ENCODE assay signal across 1 cellular context in the genomic region with DNA sequence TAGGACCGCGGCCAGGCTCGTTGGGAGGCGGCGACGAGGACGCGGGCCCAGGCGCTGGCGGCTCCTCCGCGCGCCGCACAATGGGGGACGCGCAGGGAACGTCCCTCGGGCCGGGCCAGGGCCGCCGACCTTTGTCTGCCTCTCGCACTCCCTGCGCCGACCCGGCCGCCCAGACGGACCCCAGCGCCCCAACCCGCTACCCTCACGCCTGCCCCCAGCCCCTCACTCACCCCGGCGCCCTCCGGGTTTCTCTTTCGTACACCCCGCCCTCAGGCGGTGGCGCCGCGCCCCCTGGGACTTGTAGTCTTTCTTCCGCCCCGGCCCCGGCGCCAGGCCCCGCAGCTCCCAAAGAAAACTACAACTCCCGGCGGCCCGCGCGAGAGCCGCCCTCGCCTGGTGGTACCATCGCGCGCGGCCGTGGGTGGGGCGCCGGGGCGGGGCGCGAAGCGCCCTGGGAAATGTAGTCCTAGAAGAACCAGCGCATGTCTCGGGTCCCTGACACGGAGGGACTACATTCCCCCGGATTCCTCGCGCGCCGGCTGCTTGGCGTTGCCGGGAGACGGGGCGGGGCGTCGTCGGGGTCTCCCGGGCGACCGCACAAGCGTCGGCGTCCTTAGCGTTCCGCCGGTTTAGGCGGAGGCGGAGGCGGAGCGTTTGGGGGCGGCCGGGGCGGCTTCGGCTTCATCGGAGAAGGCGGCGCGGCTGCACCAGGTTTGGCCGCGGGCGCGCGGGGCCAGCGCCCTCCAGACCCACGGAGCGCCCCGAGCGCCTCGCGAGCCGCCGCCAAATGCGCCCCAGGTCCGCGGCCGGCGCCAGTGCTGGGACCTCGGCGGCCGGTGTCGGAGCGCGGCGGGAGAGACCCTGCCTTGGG.
TF ChIP-seq lines count a peak whose summit lies in the region.

A gene (minus strand): TSS at position 260 of the 871 bp plus-strand sequence. CDS start 24,546 bp downstream, outside the sequence.

TF ChIP-seq in K562, 482 proteins besides CTCF, POLR2A, EP300 and RAD21 (continued from another document and continues in another):
- TF ChIP-seq, protein P1, sequence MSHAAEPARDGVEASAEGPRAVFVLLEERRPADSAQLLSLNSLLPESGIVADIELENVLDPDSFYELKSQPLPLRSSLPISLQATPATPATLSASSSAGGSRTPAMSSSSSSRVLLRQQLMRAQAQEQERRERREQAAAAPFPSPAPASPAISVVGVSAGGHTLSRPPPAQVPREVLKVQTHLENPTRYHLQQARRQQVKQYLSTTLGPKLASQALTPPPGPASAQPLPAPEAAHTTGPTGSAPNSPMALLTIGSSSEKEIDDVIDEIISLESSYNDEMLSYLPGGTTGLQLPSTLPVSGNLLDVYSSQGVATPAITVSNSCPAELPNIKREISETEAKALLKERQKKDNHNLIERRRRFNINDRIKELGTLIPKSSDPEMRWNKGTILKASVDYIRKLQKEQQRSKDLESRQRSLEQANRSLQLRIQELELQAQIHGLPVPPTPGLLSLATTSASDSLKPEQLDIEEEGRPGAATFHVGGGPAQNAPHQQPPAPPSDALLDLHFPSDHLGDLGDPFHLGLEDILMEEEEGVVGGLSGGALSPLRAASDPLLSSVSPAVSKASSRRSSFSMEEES (CRISPR knock-in tag; IDR thresholded peaks at IDR 0.05), result no peak
- TF ChIP-seq, protein P2, sequence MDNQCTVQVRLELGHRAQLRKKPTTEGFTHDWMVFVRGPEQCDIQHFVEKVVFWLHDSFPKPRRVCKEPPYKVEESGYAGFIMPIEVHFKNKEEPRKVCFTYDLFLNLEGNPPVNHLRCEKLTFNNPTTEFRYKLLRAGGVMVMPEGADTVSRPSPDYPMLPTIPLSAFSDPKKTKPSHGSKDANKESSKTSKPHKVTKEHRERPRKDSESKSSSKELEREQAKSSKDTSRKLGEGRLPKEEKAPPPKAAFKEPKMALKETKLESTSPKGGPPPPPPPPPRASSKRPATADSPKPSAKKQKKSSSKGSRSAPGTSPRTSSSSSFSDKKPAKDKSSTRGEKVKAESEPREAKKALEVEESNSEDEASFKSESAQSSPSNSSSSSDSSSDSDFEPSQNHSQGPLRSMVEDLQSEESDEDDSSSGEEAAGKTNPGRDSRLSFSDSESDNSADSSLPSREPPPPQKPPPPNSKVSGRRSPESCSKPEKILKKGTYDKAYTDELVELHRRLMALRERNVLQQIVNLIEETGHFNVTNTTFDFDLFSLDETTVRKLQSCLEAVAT (IDR thresholded peaks at IDR 0.05), result no peak
- TF ChIP-seq BACH1 (tag; IDR thresholded peaks at IDR 0.05) (no peak; the same call in 1 of the 2 replicates), GABPA (tag; conservative IDR thresholded peaks at IDR 0.05; ENCODE audit: low read depth) (peak; percentile 83), ZZZ3 (IDR thresholded peaks at IDR 0.05) (no peak), TGIF2 (CRISPR knock-in tag; IDR thresholded peaks at IDR 0.05) (peak; percentile 63; the same call in 1 of the 2 replicates), L3MBTL2 (IDR thresholded peaks at IDR 0.05) (peak; percentile 81), PML (IDR thresholded peaks at IDR 0.05; ENCODE audit: low read length) (no peak; the same call in 1 of the 2 replicates), CREB1 (IDR thresholded peaks at IDR 0.05) (peak; percentile 81), CREB1 (CRISPR knock-in tag; IDR thresholded peaks at IDR 0.05) (peak; percentile 88), KHSRP (IDR thresholded peaks at IDR 0.05) (no peak), ZFX (CRISPR knock-in tag; IDR thresholded peaks at IDR 0.05) (peak; percentile 56), ILK (tag; IDR thresholded peaks at IDR 0.05; ENCODE audit: borderline replicate concordance, low read depth) (no peak), ZFP36 (IDR thresholded peaks at IDR 0.05; ENCODE audit: low read depth, low read length, partially characterized antibody) (no peak), ZNF324 (CRISPR knock-in tag; IDR thresholded peaks at IDR 0.05) (no peak), SIX5 (IDR thresholded peaks at IDR 0.05; ENCODE audit: borderline replicate concordance in 1 of 2, insufficient read depth in 1 of 2, low read depth in 1 of 2, low read length in 2 of 2) (peak; percentile 91 to 98), TAF9B (IDR thresholded peaks at IDR 0.05; ENCODE audit: partially characterized antibody) (no peak), TEAD4 (IDR thresholded peaks at IDR 0.05; ENCODE audit: low read length) (peak; percentile 37; the same call in 1 of the 2 replicates), TEAD4 (CRISPR knock-in tag; IDR thresholded peaks at IDR 0.05; ENCODE audit: borderline replicate concordance) (no peak), KLF6 (CRISPR knock-in tag; IDR thresholded peaks at IDR 0.05; ENCODE audit: borderline replicate concordance) (peak; percentile 74; the same call in 1 of the 2 replicates), IFI16 (CRISPR knock-in tag; IDR thresholded peaks at IDR 0.05) (no peak), ZNF780A (CRISPR knock-in tag; IDR thresholded peaks at IDR 0.05) (no peak), KDM4B (IDR thresholded peaks at IDR 0.05; ENCODE audit: borderline replicate concordance in 2 of 2, low read depth in 1 of 2) (peak in 1 of 2 experiments; percentile 61; a peak in 1 of 4 replicates), ZNF699 (CRISPR knock-in tag; IDR thresholded peaks at IDR 0.05; ENCODE audit: insufficient replicate concordance) (no peak), HDGF (IDR thresholded peaks at IDR 0.05) (no peak)
- TF ChIP-seq, protein P3, sequence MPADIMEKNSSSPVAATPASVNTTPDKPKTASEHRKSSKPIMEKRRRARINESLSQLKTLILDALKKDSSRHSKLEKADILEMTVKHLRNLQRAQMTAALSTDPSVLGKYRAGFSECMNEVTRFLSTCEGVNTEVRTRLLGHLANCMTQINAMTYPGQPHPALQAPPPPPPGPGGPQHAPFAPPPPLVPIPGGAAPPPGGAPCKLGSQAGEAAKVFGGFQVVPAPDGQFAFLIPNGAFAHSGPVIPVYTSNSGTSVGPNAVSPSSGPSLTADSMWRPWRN (IDR thresholded peaks at IDR 0.05; ENCODE audit: low read depth), result no peak
- TF ChIP-seq, protein P4, sequence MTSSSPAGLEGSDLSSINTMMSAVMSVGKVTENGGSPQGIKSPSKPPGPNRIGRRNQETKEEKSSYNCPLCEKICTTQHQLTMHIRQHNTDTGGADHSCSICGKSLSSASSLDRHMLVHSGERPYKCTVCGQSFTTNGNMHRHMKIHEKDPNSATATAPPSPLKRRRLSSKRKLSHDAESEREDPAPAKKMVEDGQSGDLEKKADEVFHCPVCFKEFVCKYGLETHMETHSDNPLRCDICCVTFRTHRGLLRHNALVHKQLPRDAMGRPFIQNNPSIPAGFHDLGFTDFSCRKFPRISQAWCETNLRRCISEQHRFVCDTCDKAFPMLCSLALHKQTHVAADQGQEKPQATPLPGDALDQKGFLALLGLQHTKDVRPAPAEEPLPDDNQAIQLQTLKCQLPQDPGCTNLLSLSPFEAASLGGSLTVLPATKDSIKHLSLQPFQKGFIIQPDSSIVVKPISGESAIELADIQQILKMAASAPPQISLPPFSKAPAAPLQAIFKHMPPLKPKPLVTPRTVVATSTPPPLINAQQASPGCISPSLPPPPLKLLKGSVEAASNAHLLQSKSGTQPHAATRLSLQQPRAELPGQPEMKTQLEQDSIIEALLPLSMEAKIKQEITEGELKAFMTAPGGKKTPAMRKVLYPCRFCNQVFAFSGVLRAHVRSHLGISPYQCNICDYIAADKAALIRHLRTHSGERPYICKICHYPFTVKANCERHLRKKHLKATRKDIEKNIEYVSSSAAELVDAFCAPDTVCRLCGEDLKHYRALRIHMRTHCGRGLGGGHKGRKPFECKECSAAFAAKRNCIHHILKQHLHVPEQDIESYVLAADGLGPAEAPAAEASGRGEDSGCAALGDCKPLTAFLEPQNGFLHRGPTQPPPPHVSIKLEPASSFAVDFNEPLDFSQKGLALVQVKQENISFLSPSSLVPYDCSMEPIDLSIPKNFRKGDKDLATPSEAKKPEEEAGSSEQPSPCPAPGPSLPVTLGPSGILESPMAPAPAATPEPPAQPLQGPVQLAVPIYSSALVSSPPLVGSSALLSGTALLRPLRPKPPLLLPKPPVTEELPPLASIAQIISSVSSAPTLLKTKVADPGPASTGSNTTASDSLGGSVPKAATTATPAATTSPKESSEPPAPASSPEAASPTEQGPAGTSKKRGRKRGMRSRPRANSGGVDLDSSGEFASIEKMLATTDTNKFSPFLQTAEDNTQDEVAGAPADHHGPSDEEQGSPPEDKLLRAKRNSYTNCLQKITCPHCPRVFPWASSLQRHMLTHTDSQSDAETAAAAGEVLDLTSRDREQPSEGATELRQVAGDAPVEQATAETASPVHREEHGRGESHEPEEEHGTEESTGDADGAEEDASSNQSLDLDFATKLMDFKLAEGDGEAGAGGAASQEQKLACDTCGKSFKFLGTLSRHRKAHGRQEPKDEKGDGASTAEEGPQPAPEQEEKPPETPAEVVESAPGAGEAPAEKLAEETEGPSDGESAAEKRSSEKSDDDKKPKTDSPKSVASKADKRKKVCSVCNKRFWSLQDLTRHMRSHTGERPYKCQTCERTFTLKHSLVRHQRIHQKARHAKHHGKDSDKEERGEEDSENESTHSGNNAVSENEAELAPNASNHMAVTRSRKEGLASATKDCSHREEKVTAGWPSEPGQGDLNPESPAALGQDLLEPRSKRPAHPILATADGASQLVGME (CRISPR knock-in tag; IDR thresholded peaks at IDR 0.05), result 0 out of 2 replicates have a peak, but pooled peaks have one; percentile 22
- TF ChIP-seq, protein P5, sequence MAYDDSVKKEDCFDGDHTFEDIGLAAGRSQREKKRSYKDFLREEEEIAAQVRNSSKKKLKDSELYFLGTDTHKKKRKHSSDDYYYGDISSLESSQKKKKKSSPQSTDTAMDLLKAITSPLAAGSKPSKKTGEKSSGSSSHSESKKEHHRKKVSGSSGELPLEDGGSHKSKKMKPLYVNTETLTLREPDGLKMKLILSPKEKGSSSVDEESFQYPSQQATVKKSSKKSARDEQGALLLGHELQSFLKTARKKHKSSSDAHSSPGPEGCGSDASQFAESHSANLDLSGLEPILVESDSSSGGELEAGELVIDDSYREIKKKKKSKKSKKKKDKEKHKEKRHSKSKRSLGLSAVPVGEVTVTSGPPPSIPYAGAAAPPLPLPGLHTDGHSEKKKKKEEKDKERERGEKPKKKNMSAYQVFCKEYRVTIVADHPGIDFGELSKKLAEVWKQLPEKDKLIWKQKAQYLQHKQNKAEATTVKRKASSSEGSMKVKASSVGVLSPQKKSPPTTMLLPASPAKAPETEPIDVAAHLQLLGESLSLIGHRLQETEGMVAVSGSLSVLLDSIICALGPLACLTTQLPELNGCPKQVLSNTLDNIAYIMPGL (CRISPR knock-in tag; IDR thresholded peaks at IDR 0.05), result no peak
- TF ChIP-seq, protein P6, sequence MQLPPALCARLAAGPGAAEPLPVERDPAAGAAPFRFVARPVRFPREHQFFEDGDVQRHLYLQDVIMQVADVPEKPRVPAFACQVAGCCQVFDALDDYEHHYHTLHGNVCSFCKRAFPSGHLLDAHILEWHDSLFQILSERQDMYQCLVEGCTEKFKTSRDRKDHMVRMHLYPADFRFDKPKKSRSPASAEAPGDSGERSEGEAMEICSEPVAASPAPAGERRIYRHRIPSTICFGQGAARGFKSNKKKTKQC (CRISPR knock-in tag; IDR thresholded peaks at IDR 0.05), result no peak
- TF ChIP-seq, protein P7, sequence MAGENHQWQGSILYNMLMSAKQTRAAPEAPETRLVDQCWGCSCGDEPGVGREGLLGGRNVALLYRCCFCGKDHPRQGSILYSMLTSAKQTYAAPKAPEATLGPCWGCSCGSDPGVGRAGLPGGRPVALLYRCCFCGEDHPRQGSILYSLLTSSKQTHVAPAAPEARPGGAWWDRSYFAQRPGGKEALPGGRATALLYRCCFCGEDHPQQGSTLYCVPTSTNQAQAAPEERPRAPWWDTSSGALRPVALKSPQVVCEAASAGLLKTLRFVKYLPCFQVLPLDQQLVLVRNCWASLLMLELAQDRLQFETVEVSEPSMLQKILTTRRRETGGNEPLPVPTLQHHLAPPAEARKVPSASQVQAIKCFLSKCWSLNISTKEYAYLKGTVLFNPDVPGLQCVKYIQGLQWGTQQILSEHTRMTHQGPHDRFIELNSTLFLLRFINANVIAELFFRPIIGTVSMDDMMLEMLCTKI (IDR thresholded peaks at IDR 0.05; ENCODE audit: partially characterized antibody), result no peak
- TF ChIP-seq, protein P8, sequence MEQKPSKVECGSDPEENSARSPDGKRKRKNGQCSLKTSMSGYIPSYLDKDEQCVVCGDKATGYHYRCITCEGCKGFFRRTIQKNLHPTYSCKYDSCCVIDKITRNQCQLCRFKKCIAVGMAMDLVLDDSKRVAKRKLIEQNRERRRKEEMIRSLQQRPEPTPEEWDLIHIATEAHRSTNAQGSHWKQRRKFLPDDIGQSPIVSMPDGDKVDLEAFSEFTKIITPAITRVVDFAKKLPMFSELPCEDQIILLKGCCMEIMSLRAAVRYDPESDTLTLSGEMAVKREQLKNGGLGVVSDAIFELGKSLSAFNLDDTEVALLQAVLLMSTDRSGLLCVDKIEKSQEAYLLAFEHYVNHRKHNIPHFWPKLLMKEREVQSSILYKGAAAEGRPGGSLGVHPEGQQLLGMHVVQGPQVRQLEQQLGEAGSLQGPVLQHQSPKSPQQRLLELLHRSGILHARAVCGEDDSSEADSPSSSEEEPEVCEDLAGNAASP (IDR thresholded peaks at IDR 0.05), result no peak
- TF ChIP-seq, protein P9, sequence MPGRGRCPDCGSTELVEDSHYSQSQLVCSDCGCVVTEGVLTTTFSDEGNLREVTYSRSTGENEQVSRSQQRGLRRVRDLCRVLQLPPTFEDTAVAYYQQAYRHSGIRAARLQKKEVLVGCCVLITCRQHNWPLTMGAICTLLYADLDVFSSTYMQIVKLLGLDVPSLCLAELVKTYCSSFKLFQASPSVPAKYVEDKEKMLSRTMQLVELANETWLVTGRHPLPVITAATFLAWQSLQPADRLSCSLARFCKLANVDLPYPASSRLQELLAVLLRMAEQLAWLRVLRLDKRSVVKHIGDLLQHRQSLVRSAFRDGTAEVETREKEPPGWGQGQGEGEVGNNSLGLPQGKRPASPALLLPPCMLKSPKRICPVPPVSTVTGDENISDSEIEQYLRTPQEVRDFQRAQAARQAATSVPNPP (IDR thresholded peaks at IDR 0.05; ENCODE audit: borderline replicate concordance, insufficient read depth, insufficient read length), result no peak
- TF ChIP-seq, protein P10, sequence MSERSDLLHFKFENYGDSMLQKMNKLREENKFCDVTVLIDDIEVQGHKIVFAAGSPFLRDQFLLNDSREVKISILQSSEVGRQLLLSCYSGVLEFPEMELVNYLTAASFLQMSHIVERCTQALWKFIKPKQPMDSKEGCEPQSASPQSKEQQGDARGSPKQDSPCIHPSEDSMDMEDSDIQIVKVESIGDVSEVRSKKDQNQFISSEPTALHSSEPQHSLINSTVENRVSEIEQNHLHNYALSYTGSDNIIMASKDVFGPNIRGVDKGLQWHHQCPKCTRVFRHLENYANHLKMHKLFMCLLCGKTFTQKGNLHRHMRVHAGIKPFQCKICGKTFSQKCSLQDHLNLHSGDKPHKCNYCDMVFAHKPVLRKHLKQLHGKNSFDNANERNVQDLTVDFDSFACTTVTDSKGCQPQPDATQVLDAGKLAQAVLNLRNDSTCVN (CRISPR knock-in tag; IDR thresholded peaks at IDR 0.05), result 0 out of 2 replicates have a peak, but pooled peaks have one; percentile 25
